ENCODE assay signal across 21 cellular contexts in genomic region chr3:112027839-112028238, GRCh38. TPM values are rescaled to one million over a fixed set of nuclear protein-coding genes. Genes with fewer than 3 reads are reported as not detected.
"Had no signal": no experiment of that assay in that cellular context is flagged by ENCODE, and none has a peak within 500 bp of the region (broad histone marks: within the 10 kb centered on the region; RNA-seq: fewer than 3 reads in every experiment).

No MANE protein-coding gene starts in this region.

- H3K27ac Mint-ChIP-seq: activated CD4-positive, alpha-beta T cell treated with anti-CD3 and anti-CD28 coated beads, Interleukin-2, amount 10 ng/mL, durations not matched to agents 7 days and 5 days; activated naive CD4-positive, alpha-beta T cell treated with anti-CD3 and anti-CD28 coated beads, Interleukin-2, amount 10 ng/mL, durations not matched to agents 7 days and 5 days; activated T-helper 17 cell treated with anti-CD3 and anti-CD28 coated beads, Interleukin-2, amount 50 U/mL, for 72 hours; natural killer cell treated with Interleukin-12 subunit alpha and Interleukin-12 subunit beta and Interleukin-15 and Interleukin-18, amount 100 ng/mL, for 72 hours; progenitor cell of endocrine pancreas had no signal

- H3K4me1 Mint-ChIP-seq: activated CD4-positive, alpha-beta T cell treated with anti-CD3 and anti-CD28 coated beads, Interleukin-2, amount 10 ng/mL, durations not matched to agents 7 days and 5 days; activated naive CD4-positive, alpha-beta T cell treated with anti-CD3 and anti-CD28 coated beads, Interleukin-2, amount 10 ng/mL, durations not matched to agents 7 days and 5 days; activated T-helper 17 cell treated with anti-CD3 and anti-CD28 coated beads, Interleukin-2, amount 50 U/mL, for 72 hours had no signal

- H3K4me1 ChIP-seq: esophagus squamous epithelium, foreskin keratinocyte, left lung, sigmoid colon, suprapubic skin had no signal

- ATAC-seq: activated T-helper 17 cell treated with anti-CD3 and anti-CD28 coated beads, Interleukin-2, amount 50 U/mL, for 72 hours; foreskin keratinocyte; left lung; natural killer cell treated with Interleukin-12 subunit alpha and Interleukin-12 subunit beta and Interleukin-15 and Interleukin-18, amount 100 ng/mL, for 72 hours had no signal

- H3K27me3 Mint-ChIP-seq: activated T-helper 17 cell treated with anti-CD3 and anti-CD28 coated beads, Interleukin-2, amount 50 U/mL, for 72 hours; progenitor cell of endocrine pancreas had no signal

- H3K36me3 Mint-ChIP-seq: activated naive CD4-positive, alpha-beta T cell treated with anti-CD3 and anti-CD28 coated beads, Interleukin-2, amount 10 ng/mL, durations not matched to agents 7 days and 5 days; natural killer cell treated with Interleukin-12 subunit alpha and Interleukin-12 subunit beta and Interleukin-15 and Interleukin-18, amount 100 ng/mL, for 72 hours had no signal

- H3K27ac ChIP-seq: esophagus squamous epithelium, foreskin keratinocyte, left lung, sigmoid colon, suprapubic skin had no signal

- H3K9me3 Mint-ChIP-seq: activated CD4-positive, alpha-beta T cell treated with anti-CD3 and anti-CD28 coated beads, Interleukin-2, amount 10 ng/mL, durations not matched to agents 7 days and 5 days; activated naive CD4-positive, alpha-beta T cell treated with anti-CD3 and anti-CD28 coated beads, Interleukin-2, amount 10 ng/mL, durations not matched to agents 7 days and 5 days; activated T-helper 17 cell treated with anti-CD3 and anti-CD28 coated beads, Interleukin-2, amount 50 U/mL, for 72 hours; natural killer cell treated with Interleukin-12 subunit alpha and Interleukin-12 subunit beta and Interleukin-15 and Interleukin-18, amount 100 ng/mL, for 72 hours had no signal

- DNase-seq: activated CD4-positive, alpha-beta T cell treated with anti-CD3 and anti-CD28 coated beads, Interleukin-2, amount 10 ng/mL, durations not matched to agents 7 days and 5 days; activated CD4-positive, CD25-positive, alpha-beta regulatory T cell; activated naive CD4-positive, alpha-beta T cell treated with anti-CD3 and anti-CD28 coated beads, Interleukin-2, amount 10 ng/mL, durations not matched to agents 7 days and 5 days; activated T-cell treated with anti-CD3 and anti-CD28 coated beads for 4 hours; amniotic stem cell; esophagus squamous epithelium; foreskin keratinocyte; left lung; mesenchymal stem cell; occipital lobe; sigmoid colon; stimulated activated CD4-positive, alpha-beta T cell treated with anti-CD3 and anti-CD28 coated beads, Interleukin-2, amount 100 ng/mL, for 24 hours; stimulated activated naive CD4-positive, alpha-beta T cell treated with Interleukin-2 at 50 U/mL for 16 hours; T-helper 2 cell had no signal

- H3K4me3 Mint-ChIP-seq: activated CD4-positive, alpha-beta T cell treated with anti-CD3 and anti-CD28 coated beads, Interleukin-2, amount 10 ng/mL, durations not matched to agents 7 days and 5 days; activated naive CD4-positive, alpha-beta T cell treated with anti-CD3 and anti-CD28 coated beads, Interleukin-2, amount 10 ng/mL, durations not matched to agents 7 days and 5 days; activated T-helper 17 cell treated with anti-CD3 and anti-CD28 coated beads, Interleukin-2, amount 50 U/mL, for 72 hours; natural killer cell treated with Interleukin-12 subunit alpha and Interleukin-12 subunit beta and Interleukin-15 and Interleukin-18, amount 100 ng/mL, for 72 hours had no signal

- H3K4me3 ChIP-seq: esophagus squamous epithelium, left lung, sigmoid colon, suprapubic skin had no signal

- H3K36me3 ChIP-seq: esophagus squamous epithelium, left lung, sigmoid colon, suprapubic skin had no signal

- H3K9me3 ChIP-seq: esophagus squamous epithelium, left lung, sigmoid colon, suprapubic skin had no signal

- H3K27me3 ChIP-seq: esophagus squamous epithelium, foreskin keratinocyte, left lung, sigmoid colon, suprapubic skin had no signal

RNA-seq across cellular contexts. Expression of gene TMPRSS7, which starts 6.7 kb away (rescaled TPM):
- total RNA-seq: activated CD4-positive, alpha-beta T cell treated with anti-CD3 and anti-CD28 coated beads, Interleukin-2, amount 10 ng/mL, durations not matched to agents 7 days and 5 days; activated CD8-positive, alpha-beta memory T cell treated with anti-CD3 and anti-CD28 coated beads for 36 hours; chondrocyte; esophagus squamous epithelium; foreskin keratinocyte; natural killer cell treated with Interleukin-12 subunit alpha and Interleukin-12 subunit beta and Interleukin-15 and Interleukin-18, amount 100 ng/mL, for 72 hours; progenitor cell of endocrine pancreas; sigmoid colon had no signal

RNA-seq across cellular contexts. Expression of gene TAGLN3, which starts 29.1 kb away (rescaled TPM):
- total RNA-seq: chondrocyte, esophagus squamous epithelium, ureter had no signal
